15 cellular contexts compared by ENCODE assay signal in the genomic region with DNA sequence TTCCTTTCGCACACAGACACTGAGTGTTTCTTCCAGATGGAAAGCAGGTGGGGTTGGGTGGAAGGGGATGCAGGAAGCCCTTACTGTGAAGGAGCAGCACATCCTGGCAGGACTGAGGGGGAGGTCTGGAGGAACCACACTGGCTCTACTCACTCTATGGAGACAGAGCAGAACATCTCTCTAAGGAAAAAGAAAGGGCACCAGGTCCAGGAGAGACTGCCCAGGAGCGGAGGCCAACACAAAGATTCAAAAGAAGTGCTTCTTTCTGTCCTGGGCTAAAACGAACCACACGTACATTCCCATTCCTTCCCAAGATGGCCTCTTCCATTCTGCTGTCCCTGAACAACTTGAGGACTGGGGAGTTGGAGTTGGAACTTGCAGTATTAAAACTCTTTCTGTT.
"Had no signal": no experiment of that assay in that cellular context is flagged by ENCODE, and none has a peak within 500 bp of the region (broad histone marks: within the 10 kb centered on the region; RNA-seq: fewer than 3 reads in every experiment).

No MANE protein-coding gene starts in this region.

- H3K9me3 Mint-ChIP-seq: activated naive CD4-positive, alpha-beta T cell treated with anti-CD3 and anti-CD28 coated beads for 36 hours; activated naive CD8-positive, alpha-beta T cell treated with anti-CD3 and anti-CD28 coated beads, Interleukin-2, amount 50 U/mL, for 24 hours; activated T-helper 2 cell treated with anti-CD3 and anti-CD28 coated beads, Interferon-gamma antibody, Interleukin-2, Interleukin-4, amounts not matched to agents 10 μg/mL and 5 μg/mL and 100 μg/mL, durations not matched to agents 14 hours and 24 hours and 36 hours; naive thymus-derived CD4-positive, alpha-beta T cell; T-helper 2 cell treated with Interferon-gamma antibody and Interleukin-4, amounts not matched to agents 5 μg/mL and 100 μg/mL, for 36 hours had no signal

- H3K4me3 ChIP-seq: dorsolateral prefrontal cortex had no signal

- H3K9me3 ChIP-seq: neutrophil had no signal

- H3K27me3 ChIP-seq: dorsolateral prefrontal cortex had no signal

- H3K4me3 Mint-ChIP-seq: activated naive CD4-positive, alpha-beta T cell treated with anti-CD3 and anti-CD28 coated beads for 36 hours; activated naive CD8-positive, alpha-beta T cell treated with anti-CD3 and anti-CD28 coated beads, Interleukin-2, amount 50 U/mL, for 24 hours; naive thymus-derived CD4-positive, alpha-beta T cell; T-helper 2 cell treated with Interferon-gamma antibody and Interleukin-4, amounts not matched to agents 5 μg/mL and 100 μg/mL, for 36 hours had no signal

- H3K36me3 Mint-ChIP-seq: naive thymus-derived CD4-positive, alpha-beta T cell had no signal

- ATAC-seq: naive thymus-derived CD4-positive, alpha-beta T cell had no signal

- H3K36me3 ChIP-seq: neutrophil had no signal

- H3K27ac Mint-ChIP-seq: activated naive CD4-positive, alpha-beta T cell treated with anti-CD3 and anti-CD28 coated beads for 36 hours; activated naive CD8-positive, alpha-beta T cell treated with anti-CD3 and anti-CD28 coated beads, Interleukin-2, amount 50 U/mL, for 24 hours; activated T-helper 2 cell treated with anti-CD3 and anti-CD28 coated beads, Interferon-gamma antibody, Interleukin-2, Interleukin-4, amounts not matched to agents 10 μg/mL and 5 μg/mL and 100 μg/mL, durations not matched to agents 14 hours and 24 hours and 36 hours; naive thymus-derived CD4-positive, alpha-beta T cell; T-helper 2 cell treated with Interferon-gamma antibody and Interleukin-4, amounts not matched to agents 5 μg/mL and 100 μg/mL, for 36 hours had no signal

- DNase-seq: activated CD4-positive, CD25-positive, alpha-beta regulatory T cell treated with anti-CD3 and anti-CD28 coated beads, Interleukin-2, amount 50 U/mL, for 72 hours; activated naive CD4-positive, alpha-beta T cell treated with anti-CD3 and anti-CD28 coated beads for 36 hours; activated naive CD8-positive, alpha-beta T cell treated with anti-CD3 and anti-CD28 coated beads, Interleukin-2, amount 50 U/mL, for 24 hours; aorta; dorsolateral prefrontal cortex; mammary epithelial cell; naive thymus-derived CD4-positive, alpha-beta T cell; posterior cingulate gyrus; stimulated activated CD4-positive, alpha-beta T cell treated with anti-CD3 and anti-CD28 coated beads, Interleukin-15, amount 100 ng/mL, for 24 hours; stimulated activated CD4-positive, alpha-beta T cell treated with anti-CD3 and anti-CD28 coated beads, Interleukin-4, amount 100 ng/mL, for 1 hour; stimulated activated naive CD4-positive, alpha-beta T cell; trophoblast cell had no signal

- H3K27ac ChIP-seq: neutrophil had no signal
